ENCODE assay signal across 1 cellular context in genomic region chrX:30835373-30835772, GRCh38.
A peak's percentile ranks its signal among the peaks of the same experiment; 100 is the strongest.
TF ChIP-seq lines count a peak whose summit lies in the region.

No MANE protein-coding gene starts in this region.

TF ChIP-seq in HepG2, 621 proteins besides CTCF, POLR2A, EP300 and RAD21 (continued from another document and continues in another):
- TF ChIP-seq ZBTB39 (CRISPR knock-in tag; IDR thresholded peaks at IDR 0.05) = peak; percentile 55; the same call in 1 of the 2 replicates
- TF ChIP-seq TEF (CRISPR knock-in tag; IDR thresholded peaks at IDR 0.05) = no peak
- no peak for TF ChIP-seq ELF4 (CRISPR knock-in tag; IDR thresholded peaks at IDR 0.05; ENCODE audit: borderline replicate concordance)
- no peak for TF ChIP-seq ZFP36L2 (CRISPR knock-in tag; IDR thresholded peaks at IDR 0.05)
- TF ChIP-seq ZNF138 (CRISPR knock-in tag; IDR thresholded peaks at IDR 0.05; ENCODE audit: low read depth) = no peak
- no peak for TF ChIP-seq HCFC1 (IDR thresholded peaks at IDR 0.05; ENCODE audit: low read depth, low read length)
- TF ChIP-seq ZNF10 (CRISPR knock-in tag; IDR thresholded peaks at IDR 0.05; ENCODE audit: borderline replicate concordance, low read depth) = no peak
- no peak for TF ChIP-seq TSC22D2 (CRISPR knock-in tag; IDR thresholded peaks at IDR 0.05; ENCODE audit: borderline replicate concordance)
- no peak for TF ChIP-seq GRHL1 (CRISPR knock-in tag; conservative IDR thresholded peaks at IDR 0.05)
- no peak for TF ChIP-seq SNAPC5 (CRISPR knock-in tag; IDR thresholded peaks at IDR 0.05; ENCODE audit: borderline replicate concordance)
- TF ChIP-seq DZIP1 (CRISPR knock-in tag; IDR thresholded peaks at IDR 0.05) = no peak
- no peak for TF ChIP-seq ZNF816 (CRISPR knock-in tag; IDR thresholded peaks at IDR 0.05; ENCODE audit: borderline replicate concordance)
- no peak for TF ChIP-seq TCF7L2 (IDR thresholded peaks at IDR 0.05; ENCODE audit: low read depth, low read length)
- TF ChIP-seq FIP1L1 (IDR thresholded peaks at IDR 0.05; ENCODE audit: borderline replicate concordance, insufficient read depth, low read depth, low read length) = no peak
- TF ChIP-seq ZNF639 (CRISPR knock-in tag; conservative IDR thresholded peaks at IDR 0.05) = no peak
- TF ChIP-seq HOXD1 (CRISPR knock-in tag; IDR thresholded peaks at IDR 0.05) = no peak
- no peak for TF ChIP-seq REXO4 (CRISPR knock-in tag; IDR thresholded peaks at IDR 0.05; ENCODE audit: borderline replicate concordance)
- no peak for TF ChIP-seq ZNF234 (CRISPR knock-in tag; conservative IDR thresholded peaks at IDR 0.05)
- no peak for TF ChIP-seq BRF2 (CRISPR knock-in tag; IDR thresholded peaks at IDR 0.05)
- no peak for TF ChIP-seq ZNF687 (CRISPR knock-in tag; IDR thresholded peaks at IDR 0.05)
- no peak for TF ChIP-seq ZSCAN25 (CRISPR knock-in tag; IDR thresholded peaks at IDR 0.05)
- TF ChIP-seq ZBED4 (CRISPR knock-in tag; IDR thresholded peaks at IDR 0.05; ENCODE audit: borderline replicate concordance) = no peak
- TF ChIP-seq TCF12 (IDR thresholded peaks at IDR 0.05) = no peak
- TF ChIP-seq TCF12 (CRISPR knock-in tag; IDR thresholded peaks at IDR 0.05) = no peak
- TF ChIP-seq ZNF749 (CRISPR knock-in tag; IDR thresholded peaks at IDR 0.05; ENCODE audit: borderline replicate concordance) = no peak
- TF ChIP-seq ARNT (IDR thresholded peaks at IDR 0.05) = peak; percentile 99
- no peak for TF ChIP-seq ZBTB8A (CRISPR knock-in tag; IDR thresholded peaks at IDR 0.05; ENCODE audit: borderline replicate concordance, low read depth)
- peak; percentile 81 for TF ChIP-seq ZNF614 (CRISPR knock-in tag; IDR thresholded peaks at IDR 0.05; ENCODE audit: borderline replicate concordance)
